In genomic region chr21:45478115-45478801, GRCh38 we compare ENCODE assay signal across 8 cellular contexts.
DNase-seq lines count a peak whose midpoint lies in the region; ATAC-seq and TF ChIP-seq lines count a peak whose summit lies in the region.

No MANE protein-coding gene starts in this region.

- DNase-seq in GM10266 (ENCODE audit: extremely low spot score) (peak; percentile 91), NCI-H2107 (lab: John Stamatoyannopoulos, UW) (peak; percentile 42), cerebellar cortex (ENCODE audit: low spot score) (peak; percentile 70)
- peak; percentile 78 for DNase-seq in activated CD4-positive, CD25-positive, alpha-beta regulatory T cell treated with anti-CD3 and anti-CD28 coated beads, Interleukin-2, amount 50 U/mL, for 72 hours
- DNase-seq in stimulated activated CD4-positive, alpha-beta T cell treated with anti-CD3 and anti-CD28 coated beads, Interleukin-1b, Interleukin-23, amount 100 ng/mL, for 48 hours: peak; percentile 83

- peak; percentile 81 for TF ChIP-seq CTCF in GM10266 (IDR thresholded peaks at IDR 0.05; ENCODE audit: control insufficient read depth, insufficient read depth, low read depth, missing control alignments)

- H3K27me3 ChIP-seq in layer of hippocampus (ENCODE audit: control insufficient read depth, insufficient read depth, low read length): no peaks in the 10 kb centered on the region

- ATAC-seq in GM21825 (IDR thresholded peaks at IDR 0.05; ENCODE audit: unreplicated experiment) (no peak), HG03025 (IDR thresholded peaks at IDR 0.05; ENCODE audit: low FRiP score, unreplicated experiment) (no peak)

- H3K27ac ChIP-seq in layer of hippocampus (ENCODE audit: low read depth, low read length): peak overlapping the region; percentile 57
